In the genomic region with DNA sequence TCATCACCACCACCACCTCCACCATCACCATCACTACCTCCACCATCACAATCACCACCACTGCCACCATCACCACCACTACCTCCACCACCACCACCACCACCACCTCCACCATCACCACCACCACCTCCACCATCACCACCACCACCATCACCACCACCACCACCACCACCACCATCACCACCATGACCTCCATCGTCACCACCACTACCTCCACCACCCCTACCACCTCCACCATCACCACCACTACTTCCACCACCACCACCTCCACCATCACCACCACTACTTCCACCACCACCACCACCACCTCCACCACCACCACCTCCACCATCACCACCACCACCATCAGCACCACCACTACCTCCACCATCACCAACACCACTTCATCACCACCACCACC, we compare ENCODE assay signal across 24 cellular contexts. TPM values are rescaled to one million over a fixed set of nuclear protein-coding genes. Genes with fewer than 3 reads are reported as not detected.
DNase-seq lines count a peak whose midpoint lies in the region; FAIRE-seq lines count a peak whose summit lies in the region.
"Had no signal": no experiment of that assay in that cellular context is flagged by ENCODE, and none has a peak within 500 bp of the region (broad histone marks: within the 10 kb centered on the region; RNA-seq: fewer than 3 reads in every experiment).

No MANE protein-coding gene starts in this region.

- H3K27ac ChIP-seq in neuronal stem cell (replicated peaks; ENCODE audit: low read length), result no peak overlapping the region
- H3K27ac ChIP-seq: BLaER1, HL-60, SK-N-MC had no signal

- H3K36me3 ChIP-seq in neuronal stem cell (replicated peaks in 1 of 2; ENCODE audit: control insufficient read depth in 2 of 2, insufficient read depth in 2 of 2, low read length in 2 of 2), result no peaks in the 10 kb centered on the region
- H3K36me3 ChIP-seq: BLaER1 had no signal

- H3K79me1 ChIP-seq in neuronal stem cell (ENCODE audit: low read depth, low read length), result no peaks in the 10 kb centered on the region

- peaks cover 8 to 9% of the 10 kb centered on the region in 2 donors for H3K9me3 ChIP-seq in neuronal stem cell (replicated peaks in 1 of 2; ENCODE audit: control insufficient read depth in 2 of 2, insufficient read depth in 1 of 2, low read depth in 1 of 2, low read length in 2 of 2)
- H3K9me3 ChIP-seq: BLaER1 had no signal

- no peak overlapping the region for H3K4me2 ChIP-seq in neuronal stem cell (ENCODE audit: insufficient read depth, low read length, poor library complexity, severe bottlenecking)
- H3K4me2 ChIP-seq: BLaER1 had no signal

- H4K8ac ChIP-seq in neuronal stem cell (ENCODE audit: low read depth, low read length), result no peak overlapping the region

- FAIRE-seq in HTR-8/SVneo (lab: Jason Lieb, UNC) (peak; percentile 93), urothelium cell line (lab: Jason Lieb, UNC) (peak; percentile 100)
- FAIRE-seq: GM12892, GM18507, RCC 7860 had no signal

- no peak overlapping the region for H3K18ac ChIP-seq in neuronal stem cell (ENCODE audit: low read length)

- H2BK12ac ChIP-seq in neuronal stem cell (ENCODE audit: low read length), result no peak overlapping the region

- H3K4ac ChIP-seq in neuronal stem cell (ENCODE audit: low read length), result no peak overlapping the region

- H3K4me3 ChIP-seq in neuronal stem cell (ENCODE audit: low read length in 2 of 2), result peak overlapping the region in 1 of 2 donors; percentile 16
- H3K4me3 ChIP-seq: BLaER1, SK-N-MC had no signal

- DNase-seq in HTR-8/SVneo (ENCODE audit: insufficient read length, low spot score) (no peak), ecto neural progenitor cell (ENCODE audit: low spot score) (peak; percentile 79), neuronal stem cell (ENCODE audit: low spot score) (no peak), urothelium cell line (ENCODE audit: low spot score) (no peak), NCI-H526 treated with DMSO at 0.1 percent for 48 hours (lab: John Stamatoyannopoulos, UW) (no peak), NCI-H774 (lab: John Stamatoyannopoulos, UW) (no peak), DMS114 treated with DMSO at 0.1 percent for 48 hours (lab: John Stamatoyannopoulos, UW; ENCODE audit: unreplicated experiment) (no peak)
- DNase-seq: Calu3; CD8-positive, alpha-beta T cell; DMS53; EL; HCEC 1CT; MM.1S; NCI-H1092; NCI-H146; NCI-H2081; NCI-H446 treated with DMSO at 0.1 percent for 48 hours; NK-92 treated with Interleukin-12 subunit alpha and Interleukin-12 subunit beta, amount 100 ng/mL, for 24 hours had no signal

- H4K91ac ChIP-seq in neuronal stem cell (ENCODE audit: low read depth, low read length, poor library complexity), result no peak overlapping the region

- H2AK5ac ChIP-seq in neuronal stem cell (ENCODE audit: low read depth, low read length), result no peak overlapping the region

- H3K4me1 ChIP-seq in neuronal stem cell (ENCODE audit: control insufficient read depth in 2 of 2, insufficient read depth in 1 of 2, low read depth in 1 of 2, low read length in 2 of 2), result no peaks in the 10 kb centered on the region
- H3K4me1 ChIP-seq: BLaER1 had no signal

- peak overlapping the region; percentile 87 for H3K23ac ChIP-seq in neuronal stem cell (ENCODE audit: low read depth, low read length, poor library complexity)

- no peak overlapping the region for H2BK5ac ChIP-seq in neuronal stem cell (ENCODE audit: low read length)

- H3K27me3 ChIP-seq in neuronal stem cell (ENCODE audit: control insufficient read depth in 3 of 3, insufficient read depth in 3 of 3, low read depth in 1 of 3, low read length in 3 of 3), result no peaks in the 10 kb centered on the region
- H3K27me3 ChIP-seq: BLaER1 had no signal

- no peak overlapping the region for H2AFZ ChIP-seq in neuronal stem cell (ENCODE audit: low read length)

- peak overlapping the region; percentile 32 for H3K14ac ChIP-seq in neuronal stem cell (ENCODE audit: low read length)

- no peak overlapping the region for H2BK120ac ChIP-seq in neuronal stem cell (ENCODE audit: low read depth, low read length)

- no peak overlapping the region for H3K9ac ChIP-seq in neuronal stem cell (ENCODE audit: low read depth, low read length, poor library complexity)
- H3K9ac ChIP-seq: BLaER1 had no signal

- no CpG with 5 or more reads among the region's 1 CpG for whole genome bisulfite sequencing in neuronal stem cell (ENCODE audit: extremely low coverage in 2 of 2, insufficient read length in 2 of 2, insufficient replicate concordance in 1 of 2), 2 donors

- H2BK15ac ChIP-seq in neuronal stem cell (ENCODE audit: low read length), result no peak overlapping the region

RNA-seq across cellular contexts. Expression of a gene that starts 23.5 kb away (rescaled TPM):
- polyA plus RNA-seq in neuronal stem cell (2013, experiment 1 of 2), result 1.9 TPM
- polyA plus RNA-seq in neuronal stem cell (2013, experiment 2 of 2), result 1.7 TPM
